Comparison of ENCODE assay signal across 1 cellular context in the genomic region with DNA sequence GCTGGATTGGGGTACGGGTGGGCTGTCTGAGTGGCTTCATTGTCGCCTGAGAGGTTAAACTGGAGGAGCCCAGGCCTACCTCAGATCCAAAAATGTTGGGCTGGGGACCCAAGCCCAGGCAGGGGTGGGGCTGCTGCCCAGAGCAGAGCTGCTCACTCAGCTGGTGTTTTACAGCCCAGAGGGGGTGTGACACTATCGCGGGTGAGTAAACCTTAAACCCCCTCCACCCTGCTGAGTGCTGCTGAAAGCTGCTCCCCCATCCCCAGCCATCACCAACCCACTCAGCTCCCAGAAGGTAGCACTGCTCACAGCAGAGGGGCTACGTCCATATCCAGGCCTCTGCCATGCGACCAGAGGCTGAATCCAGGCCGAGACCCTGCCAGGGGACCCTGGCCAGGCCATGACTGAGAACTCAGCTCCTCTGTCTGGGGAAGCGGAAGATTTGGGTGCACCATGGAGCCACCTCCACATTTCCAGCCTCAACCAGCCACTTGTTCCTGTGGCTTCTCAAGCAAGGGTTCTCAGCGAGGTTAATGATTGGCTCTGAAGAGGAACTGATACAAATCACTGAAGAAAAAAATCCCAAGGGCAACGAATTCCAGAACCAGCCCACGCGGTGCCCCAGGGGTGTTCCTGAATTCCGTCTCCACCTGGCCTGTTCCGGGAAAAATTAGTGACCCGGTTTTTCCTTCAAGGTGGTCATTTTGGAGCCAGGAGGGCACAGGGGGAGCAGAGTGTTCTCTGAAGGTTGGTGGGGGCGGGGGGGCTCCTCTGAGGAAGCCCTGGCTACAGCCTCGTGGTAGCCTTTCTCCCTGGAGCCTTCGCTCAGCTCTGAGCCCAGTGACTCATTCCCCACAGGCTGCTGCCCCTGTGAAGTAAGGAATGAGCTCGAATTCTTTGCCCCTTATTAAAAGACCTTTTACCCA.
TF ChIP-seq lines count a peak whose summit lies in the region.

No MANE protein-coding gene starts in this region.

TF ChIP-seq in HepG2, 621 proteins besides CTCF, POLR2A, EP300 and RAD21 (continued from another document and continues in another):
- TF ChIP-seq CCAR2 (optimal IDR thresholded peaks at IDR 0.05; ENCODE audit: low read depth, low read length) (no peak), ETV5 (CRISPR knock-in tag; IDR thresholded peaks at IDR 0.05; ENCODE audit: borderline replicate concordance) (peak; percentile 8; the same call in 1 of the 2 replicates), AGO2 (optimal IDR thresholded peaks at IDR 0.05; ENCODE audit: low read depth, low read length) (no peak), ARNT2 (CRISPR knock-in tag; IDR thresholded peaks at IDR 0.05; ENCODE audit: low read depth) (no peak), ZNF713 (CRISPR knock-in tag; IDR thresholded peaks at IDR 0.05) (no peak), ZSCAN12 (CRISPR knock-in tag; IDR thresholded peaks at IDR 0.05) (no peak), ZNF296 (CRISPR knock-in tag; conservative IDR thresholded peaks at IDR 0.05) (peak; percentile 61; the same call in 1 of the 2 replicates), ZSCAN21 (CRISPR knock-in tag; IDR thresholded peaks at IDR 0.05; ENCODE audit: borderline replicate concordance) (peak; percentile 72; the same call in 1 of the 2 replicates), ARNT (IDR thresholded peaks at IDR 0.05) (no peak), ZNF160 (CRISPR knock-in tag; IDR thresholded peaks at IDR 0.05) (no peak), ZZZ3 (CRISPR knock-in tag; IDR thresholded peaks at IDR 0.05; ENCODE audit: borderline replicate concordance) (no peak), NFATC3 (CRISPR knock-in tag; IDR thresholded peaks at IDR 0.05) (0 out of 2 replicates have a peak, but pooled peaks have one; percentile 3), JDP2 (CRISPR knock-in tag; IDR thresholded peaks at IDR 0.05; ENCODE audit: borderline replicate concordance) (no peak), FOSL2 (CRISPR knock-in tag; IDR thresholded peaks at IDR 0.05) (peak; percentile 85), ZNF792 (CRISPR knock-in tag; IDR thresholded peaks at IDR 0.05) (no peak), ZNF562 (CRISPR knock-in tag; IDR thresholded peaks at IDR 0.05; ENCODE audit: borderline replicate concordance) (no peak), HMGA1 (CRISPR knock-in tag; conservative IDR thresholded peaks at IDR 0.05) (no peak), ZC3H13 (CRISPR knock-in tag; IDR thresholded peaks at IDR 0.05) (no peak), ZFAT (CRISPR knock-in tag; conservative IDR thresholded peaks at IDR 0.05) (no peak), ZNF317 (CRISPR knock-in tag; IDR thresholded peaks at IDR 0.05) (no peak), ZNF34 (CRISPR knock-in tag; IDR thresholded peaks at IDR 0.05; ENCODE audit: borderline replicate concordance) (no peak), SRSF1 (optimal IDR thresholded peaks at IDR 0.05; ENCODE audit: low read depth, low read length) (no peak), RFXANK (CRISPR knock-in tag; IDR thresholded peaks at IDR 0.05) (no peak; the same call in 1 of the 2 replicates), ATM (IDR thresholded peaks at IDR 0.05; ENCODE audit: borderline replicate concordance) (no peak), ETV6 (CRISPR knock-in tag; conservative IDR thresholded peaks at IDR 0.05) (no peak), ZBTB20 (CRISPR knock-in tag; IDR thresholded peaks at IDR 0.05; ENCODE audit: borderline replicate concordance, low read depth) (no peak), TOE1 (CRISPR knock-in tag; IDR thresholded peaks at IDR 0.05) (no peak), KLF16 (CRISPR knock-in tag; IDR thresholded peaks at IDR 0.05) (no peak), ZNF343 (CRISPR knock-in tag; IDR thresholded peaks at IDR 0.05) (no peak), SOX6 (IDR thresholded peaks at IDR 0.05) (no peak), SOX6 (CRISPR knock-in tag; IDR thresholded peaks at IDR 0.05) (no peak; the same call in 1 of the 2 replicates)
- TF ChIP-seq, protein P1, sequence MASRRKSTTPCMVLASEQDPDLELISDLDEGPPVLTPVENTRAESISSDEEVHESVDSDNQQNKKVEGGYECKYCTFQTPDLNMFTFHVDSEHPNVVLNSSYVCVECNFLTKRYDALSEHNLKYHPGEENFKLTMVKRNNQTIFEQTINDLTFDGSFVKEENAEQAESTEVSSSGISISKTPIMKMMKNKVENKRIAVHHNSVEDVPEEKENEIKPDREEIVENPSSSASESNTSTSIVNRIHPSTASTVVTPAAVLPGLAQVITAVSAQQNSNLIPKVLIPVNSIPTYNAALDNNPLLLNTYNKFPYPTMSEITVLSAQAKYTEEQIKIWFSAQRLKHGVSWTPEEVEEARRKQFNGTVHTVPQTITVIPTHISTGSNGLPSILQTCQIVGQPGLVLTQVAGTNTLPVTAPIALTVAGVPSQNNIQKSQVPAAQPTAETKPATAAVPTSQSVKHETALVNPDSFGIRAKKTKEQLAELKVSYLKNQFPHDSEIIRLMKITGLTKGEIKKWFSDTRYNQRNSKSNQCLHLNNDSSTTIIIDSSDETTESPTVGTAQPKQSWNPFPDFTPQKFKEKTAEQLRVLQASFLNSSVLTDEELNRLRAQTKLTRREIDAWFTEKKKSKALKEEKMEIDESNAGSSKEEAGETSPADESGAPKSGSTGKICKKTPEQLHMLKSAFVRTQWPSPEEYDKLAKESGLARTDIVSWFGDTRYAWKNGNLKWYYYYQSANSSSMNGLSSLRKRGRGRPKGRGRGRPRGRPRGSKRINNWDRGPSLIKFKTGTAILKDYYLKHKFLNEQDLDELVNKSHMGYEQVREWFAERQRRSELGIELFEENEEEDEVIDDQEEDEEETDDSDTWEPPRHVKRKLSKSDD (CRISPR knock-in tag; IDR thresholded peaks at IDR 0.05; ENCODE audit: low read depth): no peak
- TF ChIP-seq, protein P2, sequence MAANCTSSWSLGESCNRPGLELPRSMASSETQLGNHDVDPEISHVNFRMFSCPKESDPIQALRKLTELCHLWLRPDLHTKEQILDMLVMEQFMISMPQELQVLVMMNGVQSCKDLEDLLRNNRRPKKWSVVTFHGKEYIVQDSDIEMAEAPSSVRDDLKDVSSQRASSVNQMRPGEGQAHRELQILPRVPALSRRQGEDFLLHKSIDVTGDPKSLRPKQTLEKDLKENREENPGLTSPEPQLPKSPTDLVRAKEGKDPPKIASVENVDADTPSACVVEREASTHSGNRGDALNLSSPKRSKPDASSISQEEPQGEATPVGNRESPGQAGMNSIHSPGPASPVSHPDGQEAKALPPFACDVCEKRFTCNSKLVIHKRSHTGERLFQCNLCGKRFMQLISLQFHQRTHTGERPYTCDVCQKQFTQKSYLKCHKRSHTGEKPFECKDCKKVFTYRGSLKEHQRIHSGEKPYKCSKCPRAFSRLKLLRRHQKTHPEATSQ (CRISPR knock-in tag; IDR thresholded peaks at IDR 0.05; ENCODE audit: borderline replicate concordance): no peak
- TF ChIP-seq, protein P3, sequence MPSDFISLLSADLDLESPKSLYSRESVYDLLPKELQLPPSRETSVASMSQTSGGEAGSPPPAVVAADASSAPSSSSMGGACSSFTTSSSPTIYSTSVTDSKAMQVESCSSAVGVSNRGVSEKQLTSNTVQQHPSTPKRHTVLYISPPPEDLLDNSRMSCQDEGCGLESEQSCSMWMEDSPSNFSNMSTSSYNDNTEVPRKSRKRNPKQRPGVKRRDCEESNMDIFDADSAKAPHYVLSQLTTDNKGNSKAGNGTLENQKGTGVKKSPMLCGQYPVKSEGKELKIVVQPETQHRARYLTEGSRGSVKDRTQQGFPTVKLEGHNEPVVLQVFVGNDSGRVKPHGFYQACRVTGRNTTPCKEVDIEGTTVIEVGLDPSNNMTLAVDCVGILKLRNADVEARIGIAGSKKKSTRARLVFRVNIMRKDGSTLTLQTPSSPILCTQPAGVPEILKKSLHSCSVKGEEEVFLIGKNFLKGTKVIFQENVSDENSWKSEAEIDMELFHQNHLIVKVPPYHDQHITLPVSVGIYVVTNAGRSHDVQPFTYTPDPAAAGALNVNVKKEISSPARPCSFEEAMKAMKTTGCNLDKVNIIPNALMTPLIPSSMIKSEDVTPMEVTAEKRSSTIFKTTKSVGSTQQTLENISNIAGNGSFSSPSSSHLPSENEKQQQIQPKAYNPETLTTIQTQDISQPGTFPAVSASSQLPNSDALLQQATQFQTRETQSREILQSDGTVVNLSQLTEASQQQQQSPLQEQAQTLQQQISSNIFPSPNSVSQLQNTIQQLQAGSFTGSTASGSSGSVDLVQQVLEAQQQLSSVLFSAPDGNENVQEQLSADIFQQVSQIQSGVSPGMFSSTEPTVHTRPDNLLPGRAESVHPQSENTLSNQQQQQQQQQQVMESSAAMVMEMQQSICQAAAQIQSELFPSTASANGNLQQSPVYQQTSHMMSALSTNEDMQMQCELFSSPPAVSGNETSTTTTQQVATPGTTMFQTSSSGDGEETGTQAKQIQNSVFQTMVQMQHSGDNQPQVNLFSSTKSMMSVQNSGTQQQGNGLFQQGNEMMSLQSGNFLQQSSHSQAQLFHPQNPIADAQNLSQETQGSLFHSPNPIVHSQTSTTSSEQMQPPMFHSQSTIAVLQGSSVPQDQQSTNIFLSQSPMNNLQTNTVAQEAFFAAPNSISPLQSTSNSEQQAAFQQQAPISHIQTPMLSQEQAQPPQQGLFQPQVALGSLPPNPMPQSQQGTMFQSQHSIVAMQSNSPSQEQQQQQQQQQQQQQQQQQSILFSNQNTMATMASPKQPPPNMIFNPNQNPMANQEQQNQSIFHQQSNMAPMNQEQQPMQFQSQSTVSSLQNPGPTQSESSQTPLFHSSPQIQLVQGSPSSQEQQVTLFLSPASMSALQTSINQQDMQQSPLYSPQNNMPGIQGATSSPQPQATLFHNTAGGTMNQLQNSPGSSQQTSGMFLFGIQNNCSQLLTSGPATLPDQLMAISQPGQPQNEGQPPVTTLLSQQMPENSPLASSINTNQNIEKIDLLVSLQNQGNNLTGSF (CRISPR knock-in tag; IDR thresholded peaks at IDR 0.05): no peak
- TF ChIP-seq, protein P4, sequence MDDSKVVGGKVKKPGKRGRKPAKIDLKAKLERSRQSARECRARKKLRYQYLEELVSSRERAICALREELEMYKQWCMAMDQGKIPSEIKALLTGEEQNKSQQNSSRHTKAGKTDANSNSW (CRISPR knock-in tag; IDR thresholded peaks at IDR 0.05; ENCODE audit: borderline replicate concordance): no peak
- TF ChIP-seq, protein P5, sequence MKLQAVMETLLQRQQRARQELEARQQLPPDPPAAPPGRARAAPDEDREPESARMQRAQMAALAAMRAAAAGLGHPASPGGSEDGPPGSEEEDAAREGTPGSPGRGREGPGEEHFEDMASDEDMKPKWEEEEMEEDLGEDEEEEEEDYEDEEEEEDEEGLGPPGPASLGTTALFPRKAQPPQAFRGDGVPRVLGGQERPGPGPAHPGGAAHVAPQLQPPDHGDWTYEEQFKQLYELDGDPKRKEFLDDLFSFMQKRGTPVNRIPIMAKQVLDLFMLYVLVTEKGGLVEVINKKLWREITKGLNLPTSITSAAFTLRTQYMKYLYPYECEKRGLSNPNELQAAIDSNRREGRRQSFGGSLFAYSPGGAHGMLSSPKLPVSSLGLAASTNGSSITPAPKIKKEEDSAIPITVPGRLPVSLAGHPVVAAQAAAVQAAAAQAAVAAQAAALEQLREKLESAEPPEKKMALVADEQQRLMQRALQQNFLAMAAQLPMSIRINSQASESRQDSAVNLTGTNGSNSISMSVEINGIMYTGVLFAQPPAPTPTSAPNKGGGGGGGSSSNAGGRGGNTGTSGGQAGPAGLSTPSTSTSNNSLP (IDR thresholded peaks at IDR 0.05; ENCODE audit: low read depth, low read length): no peak
- TF ChIP-seq, protein P6, sequence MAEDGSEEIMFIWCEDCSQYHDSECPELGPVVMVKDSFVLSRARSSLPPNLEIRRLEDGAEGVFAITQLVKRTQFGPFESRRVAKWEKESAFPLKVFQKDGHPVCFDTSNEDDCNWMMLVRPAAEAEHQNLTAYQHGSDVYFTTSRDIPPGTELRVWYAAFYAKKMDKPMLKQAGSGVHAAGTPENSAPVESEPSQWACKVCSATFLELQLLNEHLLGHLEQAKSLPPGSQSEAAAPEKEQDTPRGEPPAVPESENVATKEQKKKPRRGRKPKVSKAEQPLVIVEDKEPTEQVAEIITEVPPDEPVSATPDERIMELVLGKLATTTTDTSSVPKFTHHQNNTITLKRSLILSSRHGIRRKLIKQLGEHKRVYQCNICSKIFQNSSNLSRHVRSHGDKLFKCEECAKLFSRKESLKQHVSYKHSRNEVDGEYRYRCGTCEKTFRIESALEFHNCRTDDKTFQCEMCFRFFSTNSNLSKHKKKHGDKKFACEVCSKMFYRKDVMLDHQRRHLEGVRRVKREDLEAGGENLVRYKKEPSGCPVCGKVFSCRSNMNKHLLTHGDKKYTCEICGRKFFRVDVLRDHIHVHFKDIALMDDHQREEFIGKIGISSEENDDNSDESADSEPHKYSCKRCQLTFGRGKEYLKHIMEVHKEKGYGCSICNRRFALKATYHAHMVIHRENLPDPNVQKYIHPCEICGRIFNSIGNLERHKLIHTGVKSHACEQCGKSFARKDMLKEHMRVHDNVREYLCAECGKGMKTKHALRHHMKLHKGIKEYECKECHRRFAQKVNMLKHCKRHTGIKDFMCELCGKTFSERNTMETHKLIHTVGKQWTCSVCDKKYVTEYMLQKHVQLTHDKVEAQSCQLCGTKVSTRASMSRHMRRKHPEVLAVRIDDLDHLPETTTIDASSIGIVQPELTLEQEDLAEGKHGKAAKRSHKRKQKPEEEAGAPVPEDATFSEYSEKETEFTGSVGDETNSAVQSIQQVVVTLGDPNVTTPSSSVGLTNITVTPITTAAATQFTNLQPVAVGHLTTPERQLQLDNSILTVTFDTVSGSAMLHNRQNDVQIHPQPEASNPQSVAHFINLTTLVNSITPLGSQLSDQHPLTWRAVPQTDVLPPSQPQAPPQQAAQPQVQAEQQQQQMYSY (CRISPR knock-in tag; IDR thresholded peaks at IDR 0.05): no peak
- TF ChIP-seq, protein P7, sequence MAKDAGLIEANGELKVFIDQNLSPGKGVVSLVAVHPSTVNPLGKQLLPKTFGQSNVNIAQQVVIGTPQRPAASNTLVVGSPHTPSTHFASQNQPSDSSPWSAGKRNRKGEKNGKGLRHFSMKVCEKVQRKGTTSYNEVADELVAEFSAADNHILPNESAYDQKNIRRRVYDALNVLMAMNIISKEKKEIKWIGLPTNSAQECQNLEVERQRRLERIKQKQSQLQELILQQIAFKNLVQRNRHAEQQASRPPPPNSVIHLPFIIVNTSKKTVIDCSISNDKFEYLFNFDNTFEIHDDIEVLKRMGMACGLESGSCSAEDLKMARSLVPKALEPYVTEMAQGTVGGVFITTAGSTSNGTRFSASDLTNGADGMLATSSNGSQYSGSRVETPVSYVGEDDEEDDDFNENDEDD (CRISPR knock-in tag; IDR thresholded peaks at IDR 0.05; ENCODE audit: borderline replicate concordance): no peak
